28 cellular contexts compared by ENCODE assay signal in genomic region chr2:58879834-58880233, GRCh38.
"Had no signal": no experiment of that assay in that cellular context is flagged by ENCODE, and none has a peak within 500 bp of the region (broad histone marks: within the 10 kb centered on the region; RNA-seq: fewer than 3 reads in every experiment).

No MANE protein-coding gene starts in this region.

- H3K4me3 ChIP-seq: colonic mucosa, coronary artery, dorsolateral prefrontal cortex, esophagus muscularis mucosa, esophagus squamous epithelium, gastrocnemius medialis, gastroesophageal sphincter, heart left ventricle, heart right ventricle had no signal

- H3K4me1 ChIP-seq: colonic mucosa, esophagus muscularis mucosa, esophagus squamous epithelium, foreskin keratinocyte, gastrocnemius medialis, gastroesophageal sphincter, heart left ventricle, heart right ventricle had no signal

- ATAC-seq: effector memory CD8-positive, alpha-beta T cell; esophagus mucosa; foreskin keratinocyte; gastrocnemius medialis; gastroesophageal sphincter; heart left ventricle; heart right ventricle had no signal

- H3K36me3 ChIP-seq: colonic mucosa, esophagus muscularis mucosa, esophagus squamous epithelium, gastrocnemius medialis, gastroesophageal sphincter, heart left ventricle, heart right ventricle had no signal

- H3K27ac ChIP-seq: colonic mucosa, coronary artery, dorsolateral prefrontal cortex, epithelial cell of prostate, esophagus muscularis mucosa, esophagus squamous epithelium, foreskin keratinocyte, gastrocnemius medialis, gastroesophageal sphincter, heart left ventricle, heart right ventricle had no signal

- FAIRE-seq: colon, endometrium, endothelial cell of umbilical vein, frontal cortex had no signal

- H3K27me3 ChIP-seq: colonic mucosa, dorsolateral prefrontal cortex, esophagus muscularis mucosa, esophagus squamous epithelium, foreskin keratinocyte, gastrocnemius medialis, heart left ventricle, heart right ventricle had no signal

- H3K9me3 ChIP-seq: colonic mucosa, esophagus muscularis mucosa, esophagus squamous epithelium, gastrocnemius medialis, gastroesophageal sphincter, heart left ventricle, heart right ventricle had no signal

- DNase-seq: colonic mucosa; cortex of kidney; dermis blood vessel endothelial cell; dorsolateral prefrontal cortex; effector CD4-positive, alpha-beta T cell; effector CD8-positive, alpha-beta T cell; effector memory CD4-positive, alpha-beta T cell; effector memory CD8-positive, alpha-beta T cell; endodermal cell; erythroblast; esophagus squamous epithelium; foreskin fibroblast; foreskin keratinocyte; foreskin melanocyte; gastrocnemius medialis; glutamatergic neuron; head of caudate nucleus; heart left ventricle; heart right ventricle had no signal
